Comparison of ENCODE assay signal across 23 cellular contexts in the genomic region with DNA sequence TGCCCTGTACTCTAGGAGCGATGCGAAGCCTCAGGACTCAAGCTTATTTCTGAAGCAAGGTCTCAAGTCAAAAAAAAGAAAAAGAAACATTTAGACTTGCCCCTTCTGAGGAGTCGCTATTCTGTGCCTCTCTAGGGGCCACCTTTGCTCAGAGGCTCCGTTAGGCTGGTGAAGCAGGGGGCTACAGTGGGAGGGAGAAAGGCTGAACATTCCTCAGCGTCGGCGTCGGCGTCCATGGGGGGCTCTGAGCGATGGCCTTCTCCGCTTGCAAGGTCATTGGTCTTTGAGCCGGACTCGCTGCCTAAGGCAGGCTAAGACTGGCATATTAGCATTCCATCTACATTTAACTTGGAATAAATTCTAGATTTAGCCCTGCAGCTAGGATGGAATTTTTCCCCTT. TPM values are rescaled to one million over a fixed set of nuclear protein-coding genes. Genes with fewer than 3 reads are reported as not detected.
DNase-seq lines count a peak whose midpoint lies in the region; ATAC-seq, FAIRE-seq and TF ChIP-seq lines count a peak whose summit lies in the region.
"Had no signal": no experiment of that assay in that cellular context is flagged by ENCODE, and none has a peak within 500 bp of the region (broad histone marks: within the 10 kb centered on the region; RNA-seq: fewer than 3 reads in every experiment).

No MANE protein-coding gene starts in this region.

- H3K27ac Mint-ChIP-seq in WTC11, result peak overlapping the region; percentile 5; the same call in 1 of the 2 replicates

- no peak overlapping the region for H3K23ac ChIP-seq in trophoblast cell (ENCODE audit: low read length)

- H4K12ac ChIP-seq in trophoblast cell (ENCODE audit: low read depth, low read length), result no peak overlapping the region

- H3K36me3 Mint-ChIP-seq in WTC11, result 0 out of 2 replicates have a peak, but pooled peaks cover 4% of the 10 kb centered on the region
- H3K36me3 Mint-ChIP-seq: CD4-positive, alpha-beta memory T cell had no signal

- WGBS in trophoblast cell (ENCODE audit: extremely low coverage, insufficient coverage, insufficient read length), result no CpG with 5 or more reads among the region's 13 CpGs

- no peak for TF ChIP-seq POLR2A in H54 (IDR thresholded peaks at IDR 0.05; ENCODE audit: low read depth, low read length)

- H3K4ac ChIP-seq in trophoblast cell (ENCODE audit: low read depth, low read length), result no peak overlapping the region

- DNase-seq in WTC11 (ENCODE audit: low spot score) (peak; percentile 17), kidney (no peak), trophoblast cell (no peak), H54 (ENCODE audit: insufficient read length, low spot score) (no peak), mucosa of descending colon (no peak)
- DNase-seq in activated CD8-positive, alpha-beta memory T cell treated with anti-CD3 and anti-CD28 coated beads for 24 hours, result no peak
- no peak for DNase-seq in activated CD4-positive, alpha-beta T cell treated with anti-CD3 and anti-CD28 coated beads for 48 hours
- DNase-seq: C1 segment of cervical spinal cord; CD4-positive, alpha-beta memory T cell; COR-L47; GDM1; GOT3; NCI-H1048; NCI-H1417; NCI-H1694; NCI-H2029 treated with DMSO at 0.1 percent for 48 hours; NCI-H2227 treated with DMSO at 0.1 percent for 48 hours; NCI-H526 treated with DMSO at 0.1 percent for 48 hours; PC-9; SJCRH30 had no signal

- POLR2A ChIA-PET in WTC11 (lab: Charles Lee), result interaction anchor here (0.6 kb wide), 1 partner anchor 341 kb away, joined by 10 read pairs; no protein-coding TSS in a partner anchor

- peaks cover 55% of the 10 kb centered on the region for H3K4me1 Mint-ChIP-seq in WTC11
- H3K4me1 Mint-ChIP-seq: CD4-positive, alpha-beta memory T cell had no signal

- H3K14ac ChIP-seq in trophoblast cell (ENCODE audit: low read length), result no peak overlapping the region

- H3K27me3 Mint-ChIP-seq in WTC11 (ENCODE audit: low read depth), result peaks cover 15% of the 10 kb centered on the region

- H3K79me1 ChIP-seq in trophoblast cell (ENCODE audit: low read length), result no peaks in the 10 kb centered on the region

- CTCF ChIA-PET in WTC11 (lab: Charles Lee), result interaction anchor here (0.6 to 2.6 kb wide), 4 partner anchors 17 to 78 kb away, joined by 3 to 12 read pairs (median 6); no protein-coding TSS in a partner anchor

- H3K9me3 ChIP-seq in kidney (ENCODE audit: control insufficient read depth in 1 of 2, low read length in 2 of 2) (no peaks in the 10 kb centered on the region), trophoblast cell (ENCODE audit: insufficient read depth, low read depth, low read length) (no peaks in the 10 kb centered on the region), mucosa of descending colon (no peaks in the 10 kb centered on the region)
- H3K9me3 ChIP-seq: SJCRH30 had no signal

- H3K36me3 ChIP-seq in kidney (ENCODE audit: control insufficient read depth in 1 of 2, insufficient read depth in 2 of 2, low read length in 2 of 2) (no peaks in the 10 kb centered on the region), trophoblast cell (ENCODE audit: control insufficient read depth in 1 of 2, insufficient read depth in 2 of 2, low read length in 2 of 2) (no peaks in the 10 kb centered on the region), mucosa of descending colon (ENCODE audit: low read depth) (no peaks in the 10 kb centered on the region)
- H3K36me3 ChIP-seq: SJCRH30 had no signal

- H3K4me3 Mint-ChIP-seq in WTC11, result no peak overlapping the region
- H3K4me3 Mint-ChIP-seq: CD4-positive, alpha-beta memory T cell had no signal

- no peak overlapping the region for H2BK12ac ChIP-seq in trophoblast cell (ENCODE audit: low read length)

- no peak overlapping the region for H3K4me3 ChIP-seq in kidney (ENCODE audit: low read length in 2 of 2)
- H3K4me3 ChIP-seq in trophoblast cell (ENCODE audit: low read depth, low read length), result no peak overlapping the region
- no peak overlapping the region for H3K4me3 ChIP-seq in mucosa of descending colon
- H3K4me3 ChIP-seq: GM12878, PC-9, SJCRH30 had no signal

- no peak for TF ChIP-seq CTCF in WTC11 (IDR thresholded peaks at IDR 0.05)
- no peak for TF ChIP-seq CTCF in kidney (IDR thresholded peaks at IDR 0.05; ENCODE audit: borderline replicate concordance, extremely low read depth, insufficient read depth)
- no peak for TF ChIP-seq CTCF in mucosa of descending colon (IDR thresholded peaks at IDR 0.05)

- no peak overlapping the region for H2AK5ac ChIP-seq in trophoblast cell (ENCODE audit: low read length)

- H3K18ac ChIP-seq in trophoblast cell (ENCODE audit: low read length), result no peak overlapping the region

- H3K4me1 ChIP-seq in kidney (ENCODE audit: control insufficient read depth in 1 of 2, insufficient read depth in 1 of 2, low read depth in 1 of 2, low read length in 2 of 2) (peaks cover 5 to 17% of the 10 kb centered on the region in 2 donors), trophoblast cell (ENCODE audit: control insufficient read depth in 1 of 2, insufficient read depth in 2 of 2, low read length in 2 of 2) (no peaks in the 10 kb centered on the region), mucosa of descending colon (ENCODE audit: low read depth) (no peaks in the 10 kb centered on the region)

- H3K27me3 ChIP-seq in trophoblast cell (ENCODE audit: insufficient read depth, low read length), result no peaks in the 10 kb centered on the region

- no peak overlapping the region for H2BK5ac ChIP-seq in trophoblast cell (ENCODE audit: low read depth, low read length, poor library complexity)

- H3K9me3 Mint-ChIP-seq in WTC11, result peaks cover 9% of the 10 kb centered on the region

- H3K79me2 ChIP-seq in trophoblast cell (ENCODE audit: control insufficient read depth, insufficient read depth, low read length, poor library complexity), result no peaks in the 10 kb centered on the region

- H4K8ac ChIP-seq in trophoblast cell (ENCODE audit: low read depth, low read length), result no peak overlapping the region

- no peak for FAIRE-seq in kidney (lab: Jason Lieb, UNC)
- no peak for FAIRE-seq in H54 (lab: Jason Lieb, UNC)
- FAIRE-seq: GM12878 had no signal

- no peak overlapping the region for H4K91ac ChIP-seq in trophoblast cell (ENCODE audit: low read depth, low read length)

- H3K4me2 ChIP-seq in trophoblast cell (ENCODE audit: low read length), result no peak overlapping the region
- H3K4me2 ChIP-seq: PC-9 had no signal

- H3K9ac ChIP-seq in kidney (ENCODE audit: low read length in 2 of 2) (no peak overlapping the region), trophoblast cell (ENCODE audit: low read length) (no peak overlapping the region)

- intact Hi-C loops in kidney (cut with DNase I) (no loop called here), mucosa of descending colon (cut with DNase I, micrococcal nuclease) (no loop called here)

- H3K27ac ChIP-seq in kidney (ENCODE audit: low read depth in 2 of 2, low read length in 2 of 2), result peak overlapping the region; percentile 37 to 41
- no peak overlapping the region for H3K27ac ChIP-seq in trophoblast cell (ENCODE audit: low read depth, low read length)
- H3K27ac ChIP-seq: PC-9, SJCRH30 had no signal

- H2AFZ ChIP-seq in trophoblast cell (ENCODE audit: insufficient read depth, low read length, poor library complexity), result peak overlapping the region; percentile 30
- H2AFZ ChIP-seq: PC-9 had no signal

- ATAC-seq in WTC11 (peak; percentile 8), mucosa of descending colon (no peak)
- ATAC-seq: GM12878, HCT116, Right ventricle myocardium inferior had no signal

- no peak overlapping the region for H2BK120ac ChIP-seq in trophoblast cell (ENCODE audit: insufficient read depth, low read length, poor library complexity)

TF ChIP-seq in WTC11, 78 proteins besides CTCF, POLR2A, EP300 and RAD21:
- no peak for TF ChIP-seq NFYB (CRISPR knock-in tag; conservative IDR thresholded peaks at IDR 0.05; ENCODE audit: low read depth)
TF ChIP-seq in WTC11: peak in this region for 0.

RNA-seq across cellular contexts. Expression of gene ATL2, which starts 53.5 kb away (rescaled TPM):
- 81.3 to 90.5 TPM (median 88.7 TPM) in 3 replicates for total RNA-seq in WTC11 (2021)
- 52.1 TPM for total RNA-seq in kidney
- polyA plus RNA-seq in kidney (ENCODE audit: insufficient read depth, low read depth, low replicate concordance), result 22.0 TPM
- polyA plus RNA-seq in trophoblast cell (2013), result 18.5 and 19.2 TPM in 2 replicates
- total RNA-seq in mucosa of descending colon, result 100 to 1,000 TPM in 1 of 3 donors, 10 to 100 TPM in 2; 49.3 to 166 (median 53.5) TPM
